ENCODE assay signal across 9 cellular contexts in the genomic region with DNA sequence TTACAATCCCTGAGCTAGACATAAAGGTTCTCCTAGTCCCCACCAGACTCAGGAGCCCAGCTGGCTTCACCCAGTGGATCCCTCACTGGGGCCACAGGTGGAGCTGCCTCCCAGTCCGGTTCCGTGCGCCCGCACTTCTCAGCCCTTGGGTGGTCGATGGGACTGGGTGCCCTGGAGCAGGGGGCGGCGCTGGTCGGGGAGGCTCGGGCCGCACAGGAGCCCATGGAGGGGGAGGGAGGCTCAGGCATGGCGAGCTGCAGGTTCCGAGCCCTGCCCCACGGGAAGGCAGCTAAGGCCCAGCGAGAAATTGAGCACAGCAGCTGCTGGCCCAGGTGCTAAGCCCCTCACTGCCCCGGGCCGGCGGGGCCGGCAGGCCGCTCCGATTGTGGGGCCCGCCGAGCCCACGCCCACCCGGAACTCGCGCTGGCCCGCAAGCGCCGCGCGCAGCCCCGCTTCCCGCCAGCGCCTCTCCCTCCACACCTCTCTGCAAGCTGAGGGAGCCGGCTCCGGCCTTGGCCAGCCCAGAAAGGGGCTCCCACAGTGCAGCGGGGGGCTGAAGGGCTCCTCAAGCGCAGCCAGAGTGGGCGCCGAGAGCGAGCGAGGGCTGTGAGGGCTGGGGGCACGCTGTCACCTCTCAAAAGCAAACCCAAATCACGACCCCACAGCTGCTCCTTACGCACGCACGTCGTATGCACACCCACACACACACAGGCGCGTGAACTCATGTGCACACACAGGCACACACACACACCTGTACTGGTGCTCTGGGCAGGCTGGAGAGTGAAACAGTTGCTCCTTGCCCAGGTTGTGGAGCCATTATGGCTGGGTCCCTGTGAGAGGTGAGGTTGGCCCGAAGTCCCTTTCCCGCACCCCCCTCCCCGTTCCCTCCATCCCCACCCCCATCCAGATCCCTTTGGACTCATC. TPM values are rescaled to one million over a fixed set of nuclear protein-coding genes. Genes with fewer than 3 reads are reported as not detected.
DNase-seq lines count a peak whose midpoint lies in the region; ATAC-seq, FAIRE-seq and TF ChIP-seq lines count a peak whose summit lies in the region.
"Not testable (repeated sequence)": the region's sequence is repeated elsewhere in the genome, so short reads cannot be mapped to it uniquely, and the experiment has no call there.
"Had no signal": no experiment of that assay in that cellular context is flagged by ENCODE, and none has a peak within 500 bp of the region (broad histone marks: within the 10 kb centered on the region; RNA-seq: fewer than 3 reads in every experiment).

No MANE protein-coding gene starts in this region.

- intact Hi-C loops in Calu3 (cut with micrococcal nuclease; ENCODE audit: unreplicated experiment); mucosa of descending colon (cut with DNase I, micrococcal nuclease); transverse colon (cut with DNase I; ENCODE audit: low total_unique reads): not testable (repeated sequence)

- CTCF ChIA-PET in Calu3 (lab: Charles Lee) = not testable (repeated sequence)
- CTCF ChIA-PET in H1 (lab: Charles Lee; ENCODE audit: partially characterized antibody) = interaction anchor here (0.7 to 7.0 kb wide), 21 partner anchors 9 to 108 kb away, joined by 3 to 71 read pairs (median 6); partner anchors contain the start of gene SLC6A12

- not testable (repeated sequence) for H3K27ac ChIP-seq in RWPE2 (ENCODE audit: poor library complexity, severe bottlenecking); H1 (ENCODE audit: low read depth, low read length); right atrium auricular region; rectal smooth muscle tissue (ENCODE audit: low read depth, low read length); transverse colon

- H3K27ac Mint-ChIP-seq in Calu3 (ENCODE audit: unreplicated experiment); activated naive CD8-positive, alpha-beta T cell: not testable (repeated sequence)

- H3K4me3 Mint-ChIP-seq in Calu3 (ENCODE audit: low read depth, unreplicated experiment) = peak overlapping the region; percentile 57
- H3K4me3 Mint-ChIP-seq in activated naive CD8-positive, alpha-beta T cell = peak overlapping the region; percentile 82

- not testable (repeated sequence) for TF ChIP-seq EP300 in H1 (IDR thresholded peaks at IDR 0.05; ENCODE audit: borderline replicate concordance in 1 of 2, low read depth in 2 of 2, low read length in 2 of 2); transverse colon (IDR thresholded peaks at IDR 0.05; ENCODE audit: low read depth)

- H3K9ac ChIP-seq in H1 (replicated peaks in 1 of 4; ENCODE audit: extremely low read depth in 1 of 4, low read depth in 3 of 4, low read length in 3 of 4); rectal smooth muscle tissue (ENCODE audit: low read length): not testable (repeated sequence)

- H2BK120ac ChIP-seq in H1 (replicated peaks; ENCODE audit: low read depth, low read length) = not testable (repeated sequence)

- H3K4me1 Mint-ChIP-seq in Calu3 (ENCODE audit: low read depth, unreplicated experiment); activated naive CD8-positive, alpha-beta T cell (ENCODE audit: low read depth): not testable (repeated sequence)

- H2AFZ ChIP-seq in H1 (ENCODE audit: low read length) = peak overlapping the region; percentile 99

- H3K23me2 ChIP-seq in H1 (ENCODE audit: low read depth, low read length) = not testable (repeated sequence)

- not testable (repeated sequence) for H3K27me3 ChIP-seq in RWPE2 (ENCODE audit: insufficient read depth, poor library complexity, severe bottlenecking); right atrium auricular region; rectal smooth muscle tissue (ENCODE audit: control insufficient read depth, insufficient read depth, low read length); transverse colon
- H3K27me3 ChIP-seq in H1 (replicated peaks in 1 of 4; ENCODE audit: control insufficient read depth in 3 of 4, extremely low read depth in 1 of 4, insufficient read depth in 3 of 4, low read length in 3 of 4) = peaks cover 0 to 15% (median 5%) of the 10 kb centered on the region in 4 experiments; a peak in 5 of 7 replicates

- not testable (repeated sequence) for H3K79me1 ChIP-seq in H1 (ENCODE audit: low read depth, low read length)

- peak overlapping the region; percentile 66; the same call in 1 of the 2 replicates for H2BK15ac ChIP-seq in H1 (ENCODE audit: low read length)

- not testable (repeated sequence) for H3K9me3 ChIP-seq in RWPE2 (ENCODE audit: severe bottlenecking); H1 (ENCODE audit: insufficient read depth in 2 of 2, low read depth in 1 of 2, low read length in 1 of 2); right atrium auricular region; mucosa of descending colon; transverse colon

- H2BK5ac ChIP-seq in H1 (ENCODE audit: low read depth, low read length) = not testable (repeated sequence)

- H3K23ac ChIP-seq in H1 (ENCODE audit: insufficient read length) = not testable (repeated sequence)

- BruUV-seq in Calu3 (replicated peaks; lab: Mats Ljungman, UMichigan) = not testable (repeated sequence)

- peak overlapping the region; percentile 78 to 90 for H3K4me2 ChIP-seq in H1 (ENCODE audit: insufficient read depth in 1 of 2, low read depth in 2 of 2, low read length in 2 of 2)

- not testable (repeated sequence) for H3K4me1 ChIP-seq in RWPE2 (ENCODE audit: insufficient read depth, poor library complexity, severe bottlenecking); H1 (replicated peaks in 1 of 4; ENCODE audit: control insufficient read depth in 3 of 4, insufficient read depth in 4 of 4, low read length in 3 of 4); right atrium auricular region; mucosa of descending colon (ENCODE audit: low read depth); rectal smooth muscle tissue (ENCODE audit: control insufficient read depth, insufficient read depth, low read length); transverse colon

- H3K18ac ChIP-seq in H1 (ENCODE audit: extremely low read depth, low read length) = peak overlapping the region; percentile 90; the same call in 1 of the 2 replicates

- peak overlapping the region; percentile 68 for H4K91ac ChIP-seq in H1 (replicated peaks; ENCODE audit: insufficient read length, low read length)

- 63% methylated on average over 29 of the region's 53 CpGs; no CpG with 5 or more reads in 1 of the 2 experiments for WGBS in H1 (ENCODE audit: extremely low coverage in 1 of 2, insufficient coverage in 1 of 2, insufficient read length in 1 of 2, insufficient replicate concordance in 2 of 2, low coverage in 1 of 2, low lambda C conversion rate in 2 of 2, missing lambda C conversion rate in 1 of 2), 2 experiments
- 39 to 70% methylated on average over 2 to 46 of the region's 53 CpGs for WGBS in transverse colon (ENCODE audit: low coverage in 1 of 2), 2 donors

- H3K27me3 Mint-ChIP-seq in Calu3 (ENCODE audit: unreplicated experiment) = peaks cover 69% of the 10 kb centered on the region
- H3K27me3 Mint-ChIP-seq in activated naive CD8-positive, alpha-beta T cell = peaks cover 13% of the 10 kb centered on the region

- H3K56ac ChIP-seq in H1 (replicated peaks; ENCODE audit: insufficient read length, low read depth, low read length) = not testable (repeated sequence)

- peak overlapping the region; percentile 64; the same call in 1 of the 2 replicates for H2BK12ac ChIP-seq in H1 (ENCODE audit: low read depth, low read length)

- peak overlapping the region; percentile 65 for H3K4ac ChIP-seq in H1 (replicated peaks; ENCODE audit: insufficient read length, low read depth, low read length)

- H3K14ac ChIP-seq in H1 (ENCODE audit: insufficient read length) = not testable (repeated sequence)

- in situ Hi-C loops in transverse colon (cut with MboI; ENCODE audit: low pct_ligation_motif_present in 1 of 4, low pct_unique_long_range_greater_than_20kb in 1 of 4, low sequenced_read_pairs in 3 of 4) = not testable (repeated sequence)

- peak overlapping the region; percentile 21 for H3K4me3 ChIP-seq in RWPE2 (ENCODE audit: severe bottlenecking)
- H3K4me3 ChIP-seq in H1 (ENCODE audit: extremely low read depth in 1 of 4, insufficient read depth in 2 of 4, low read depth in 3 of 4, low read length in 4 of 4) = peak overlapping the region; percentile 42 to 73 (median 58); a peak in 6 of 8 replicates
- H3K4me3 ChIP-seq in right atrium auricular region = peak overlapping the region; percentile 32 to 54
- H3K4me3 ChIP-seq in mucosa of descending colon = not testable (repeated sequence)
- peak overlapping the region; percentile 66 for H3K4me3 ChIP-seq in rectal smooth muscle tissue (ENCODE audit: low read length)
- H3K4me3 ChIP-seq in transverse colon = peak overlapping the region in 3 of 4 donors; percentile 19 to 44 (median 37)

- not testable (repeated sequence) for TF ChIP-seq RAD21 in H1 (IDR thresholded peaks at IDR 0.05 in 1 of 2, conservative IDR thresholded peaks at IDR 0.05 in 1 of 2; ENCODE audit: low read depth in 2 of 2, low read length in 2 of 2)

- not testable (repeated sequence) for FAIRE-seq in H1 (lab: Jason Lieb, UNC)

- not testable (repeated sequence) for DNase-seq in Calu3; RWPE2 (ENCODE audit: low spot score); H1 (ENCODE audit: low read depth in 1 of 2, low spot score in 2 of 2); right atrium auricular region (ENCODE audit: low spot score); mucosa of descending colon; transverse colon

- H4K20me1 ChIP-seq in H1 (replicated peaks in 1 of 2; ENCODE audit: control insufficient read depth in 1 of 2, insufficient read depth in 2 of 2, low read length in 2 of 2) = not testable (repeated sequence)

- not testable (repeated sequence) for ATAC-seq in RWPE2 (ENCODE audit: low read depth)
- ATAC-seq in mucosa of descending colon = peak; percentile 23

- TF ChIP-seq CTCF in Calu3 (IDR thresholded peaks at IDR 0.05; ENCODE audit: unreplicated experiment); RWPE2 (IDR thresholded peaks at IDR 0.05; ENCODE audit: poor library complexity, severe bottlenecking); H1 (IDR thresholded peaks at IDR 0.05; ENCODE audit: control extremely low read depth in 1 of 3, insufficient read depth in 1 of 3, low read depth in 1 of 3, low read length in 3 of 3); right atrium auricular region (IDR thresholded peaks at IDR 0.05); mucosa of descending colon (IDR thresholded peaks at IDR 0.05); transverse colon (IDR thresholded peaks at IDR 0.05): not testable (repeated sequence)

- POLR2A ChIA-PET in H1 (lab: Charles Lee; ENCODE audit: partially characterized antibody) = interaction anchor here (0.7 to 2.1 kb wide), 7 partner anchors 9 to 80 kb away, joined by 3 to 6 read pairs (median 3); no protein-coding TSS in a partner anchor

- not testable (repeated sequence) for TF ChIP-seq POLR2A in H1 (IDR thresholded peaks at IDR 0.05; ENCODE audit: control extremely low read depth in 1 of 2, low read depth in 2 of 2, low read length in 2 of 2); transverse colon (IDR thresholded peaks at IDR 0.05)

- not testable (repeated sequence) for H2BK20ac ChIP-seq in H1 (ENCODE audit: low read length)

- not testable (repeated sequence) for H3K79me2 ChIP-seq in H1 (ENCODE audit: control insufficient read depth in 1 of 2, insufficient read depth in 2 of 2, low read length in 2 of 2)

- not testable (repeated sequence) for H2AK5ac ChIP-seq in H1 (ENCODE audit: low read depth, low read length)

- not testable (repeated sequence) for H3K36me3 Mint-ChIP-seq in Calu3 (ENCODE audit: insufficient read depth, unreplicated experiment); activated naive CD8-positive, alpha-beta T cell

- H4K8ac ChIP-seq in H1 (ENCODE audit: extremely low read depth, insufficient read depth, low read length) = peak overlapping the region; percentile 84; the same call in 1 of the 2 replicates

- not testable (repeated sequence) for H3K9me3 Mint-ChIP-seq in Calu3 (ENCODE audit: low read depth, unreplicated experiment); activated naive CD8-positive, alpha-beta T cell (ENCODE audit: low read depth)

- H4K5ac ChIP-seq in H1 (ENCODE audit: insufficient read length, low read depth, low read length) = peak overlapping the region; percentile 47

- H3K36me3 ChIP-seq in RWPE2 (ENCODE audit: low read depth); H1 (ENCODE audit: control insufficient read depth in 2 of 4, insufficient read depth in 4 of 4, low read length in 3 of 4); right atrium auricular region; mucosa of descending colon (ENCODE audit: low read depth); rectal smooth muscle tissue (ENCODE audit: control insufficient read depth, insufficient read depth, low read length); transverse colon: not testable (repeated sequence)

RNA-seq across cellular contexts. Expression of gene SLC6A12, which starts 25.7 kb away (rescaled TPM):
- total RNA-seq in Calu3 (2022) (0.90 and 1.8 TPM in 2 replicates), right atrium auricular region (1 to 10 TPM in 1 of 2 donors, not detected in 1; 1.1 TPM), mucosa of descending colon (1 to 10 TPM in 2 of 3 donors, not detected in 1; 1.3 to 5.1 TPM), transverse colon (10 to 100 TPM in 1 of 4 donors, 1 to 10 TPM in 3; 1.2 to 13.5 (median 3.0) TPM)
- total RNA-seq in H1 (2021; fragmentation: NEBNext Ultra II Directional; extraction: Animal tissue kit (Norgen Biotek cat#: 25700)) = 0.65 and 1.1 TPM in 2 replicates
- 0.63 and 0.70 TPM in 2 replicates for polyA plus RNA-seq in H1 (2011; rRNA removed)
- 0.44 TPM for polyA plus RNA-seq in H1 (2011; cell fraction: cytosol; rRNA removed)
- polyA plus RNA-seq in H1 (2011; cell fraction: nucleus; rRNA removed) = 1.6 TPM
- 0.33 to 1.2 TPM (median 0.91 TPM) in 4 replicates for polyA plus RNA-seq in H1 (2012, experiment 1 of 2)
- 0.56 TPM for polyA plus RNA-seq in H1 (2012, experiment 2 of 2)
- polyA plus RNA-seq in H1 (2013, experiment 1 of 2) = 0.36 TPM
- polyA plus RNA-seq in H1 (2013, experiment 2 of 2) = 0.46 TPM
- 1.8 and 3.6 TPM in 2 replicates for polyA minus RNA-seq in H1 (2011; rRNA and poly(A)+ RNA removed)
- polyA minus RNA-seq in H1 (2011; cell fraction: cytosol; rRNA and poly(A)+ RNA removed) = not detected
- polyA minus RNA-seq in H1 (2011; cell fraction: nucleus; rRNA and poly(A)+ RNA removed) = 1.8 TPM
- total RNA-seq: G401 had no signal
